Comparison of ENCODE assay signal across 19 cellular contexts in the genomic region with DNA sequence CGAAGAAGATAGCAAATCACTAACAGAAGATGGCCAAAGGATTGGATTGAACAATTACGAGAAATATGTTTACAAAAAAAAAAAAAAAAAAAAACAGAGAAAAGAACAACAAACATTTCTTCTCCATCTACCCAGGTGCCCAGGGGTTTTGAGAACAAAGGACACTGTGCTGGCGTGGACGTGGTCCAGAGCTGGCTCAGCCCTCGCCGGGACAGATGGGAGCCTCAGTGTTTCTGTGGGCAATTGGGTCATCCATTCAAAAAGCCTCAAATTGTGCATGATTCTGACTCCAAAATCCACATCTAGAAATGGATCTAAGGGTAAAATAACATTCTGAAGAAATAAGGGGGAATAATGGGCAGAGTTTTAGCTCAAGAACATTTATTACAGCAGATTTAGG.
DNase-seq lines count a peak whose midpoint lies in the region; ATAC-seq and TF ChIP-seq lines count a peak whose summit lies in the region.
"Had no signal": no experiment of that assay in that cellular context is flagged by ENCODE, and none has a peak within 500 bp of the region (broad histone marks: within the 10 kb centered on the region; RNA-seq: fewer than 3 reads in every experiment).

No MANE protein-coding gene starts in this region.

- H3K27ac ChIP-seq in dorsolateral prefrontal cortex = peak overlapping the region in 53 of 59 donors; percentile 2 to 92 (median 74)
- peak overlapping the region; percentile 24 for H3K27ac ChIP-seq in substantia nigra (ENCODE audit: low read depth, low read length, poor library complexity, severe bottlenecking)
- H3K27ac ChIP-seq in tibial artery = no peak overlapping the region
- H3K27ac ChIP-seq: KMS-11 had no signal

- peaks cover 0 to 4% (median 0%) of the 10 kb centered on the region in 3 donors for H3K9me3 Mint-ChIP-seq in IgD-negative memory B cell

- DNase-seq in dorsolateral prefrontal cortex = peak; percentile 59 to 76 (median 71)
- peak; percentile 27 for DNase-seq in medulla oblongata (ENCODE audit: extremely low spot score)
- peak in 28 of 49 donors; percentile 11 to 67 (median 42) for DNase-seq in substantia nigra (lab: John Stamatoyannopoulos, UW)
- no peak for DNase-seq in NCI-H2171 (lab: John Stamatoyannopoulos, UW)
- DNase-seq in tibial artery = no peak
- DNase-seq in AG08395 (ENCODE audit: low spot score) = no peak
- DNase-seq in stimulated activated naive CD8-positive, alpha-beta T cell treated with anti-CD3 and anti-CD28 coated beads, Interleukin-15, Interleukin-2, amounts not matched to agents 100 U/mL and 50 U/mL, for 24 hours = no peak
- DNase-seq: EL; NCI-H1092 treated with DMSO at 0.1 percent for 48 hours; NCI-H1436 treated with DMSO at 0.1 percent for 48 hours; NCI-H1930; NCI-H226; NCI-H524; NK-92 treated with Interleukin-12 subunit alpha and Interleukin-12 subunit beta, amount 100 ng/mL, for 24 hours had no signal

- H3K36me3 ChIP-seq in tibial artery = no peaks in the 10 kb centered on the region

- H3K27me3 Mint-ChIP-seq in IgD-negative memory B cell = peaks cover 1% of the 10 kb centered on the region

- no peak overlapping the region for H3K4me3 Mint-ChIP-seq in IgD-negative memory B cell
- H3K4me3 Mint-ChIP-seq: B cell, CD14-positive monocyte had no signal

- no peak for ATAC-seq in stimulated activated naive CD8-positive, alpha-beta T cell treated with anti-CD3 and anti-CD28 coated beads, Interleukin-15, Interleukin-2, amounts not matched to agents 100 U/mL and 50 U/mL, for 24 hours
- ATAC-seq: Panc1 had no signal

- intact Hi-C loops in dorsolateral prefrontal cortex (cut with DNase I) (no loop called here), tibial artery (cut with DNase I; ENCODE audit: low total_unique reads) (no loop called here)

- H3K9me3 ChIP-seq in tibial artery = no peaks in the 10 kb centered on the region

- H3K4me1 Mint-ChIP-seq in IgD-negative memory B cell = peaks cover 28 to 37% (median 32%) of the 10 kb centered on the region in 3 donors
- H3K4me1 Mint-ChIP-seq: CD14-positive monocyte had no signal

- H3K27me3 ChIP-seq in dorsolateral prefrontal cortex (peaks cover 0 to 5% (median 0%) of the 10 kb centered on the region in 45 donors), tibial artery (peaks cover 0 to 16% of the 10 kb centered on the region in 2 donors)

- H3K36me3 Mint-ChIP-seq in IgD-negative memory B cell = no peaks in the 10 kb centered on the region
- H3K36me3 Mint-ChIP-seq: CD14-positive monocyte had no signal

- peak overlapping the region in 2 of 3 donors; percentile 27 to 73 for H3K27ac Mint-ChIP-seq in IgD-negative memory B cell
- H3K27ac Mint-ChIP-seq: CD14-positive monocyte had no signal

- TF ChIP-seq CTCF in dorsolateral prefrontal cortex (IDR thresholded peaks at IDR 0.05 in 54 of 56, conservative IDR thresholded peaks at IDR 0.05 in 2 of 56; ENCODE audit: low read depth in 1 of 56, partially characterized antibody in 56 of 56) (peak in 1 of 56 donors; percentile 15), tibial artery (IDR thresholded peaks at IDR 0.05) (no peak)

- no peaks in the 10 kb centered on the region for H3K4me1 ChIP-seq in tibial artery

- H3K4me3 ChIP-seq in dorsolateral prefrontal cortex (peak overlapping the region in 1 of 59 donors; percentile 8), tibial artery (no peak overlapping the region)

Comparison
In these comparisons a context has a peak if more than half of its experiments do, and no peak if none do; other contexts are left out.
1. DNase-seq: peak in dorsolateral prefrontal cortex (10 of 10), medulla oblongata (single experiment) and substantia nigra (28 of 49); none in NCI-H2171 (single experiment), tibial artery (0 of 2), AG08395 (single experiment) and stimulated activated naive CD8-positive, alpha-beta T cell treated with anti-CD3 and anti-CD28 coated beads, Interleukin-15, Interleukin-2, amounts not matched to agents 100 U/mL and 50 U/mL, for 24 hours (single experiment).
2. H3K27ac ChIP-seq: peak in dorsolateral prefrontal cortex (53 of 59) and substantia nigra (single experiment); none in tibial artery (0 of 2).